ENCODE assay signal across 19 cellular contexts in genomic region chr14:59277659-59278058, GRCh38.
DNase-seq lines count a peak whose midpoint lies in the region; ATAC-seq and TF ChIP-seq lines count a peak whose summit lies in the region.
"Had no signal": no experiment of that assay in that cellular context is flagged by ENCODE, and none has a peak within 500 bp of the region (broad histone marks: within the 10 kb centered on the region; RNA-seq: fewer than 3 reads in every experiment).

No MANE protein-coding gene starts in this region.

- H3K56ac ChIP-seq in IMR-90 (ENCODE audit: extremely low read depth, insufficient read depth, low read length), result no peak overlapping the region

- no peaks in the 10 kb centered on the region for H3K36me3 ChIP-seq in IMR-90 (ENCODE audit: control insufficient read depth, insufficient read depth, low read length)
- no peaks in the 10 kb centered on the region for H3K36me3 ChIP-seq in brain microvascular endothelial cell (replicated peaks)
- H3K36me3 ChIP-seq in smooth muscle cell (ENCODE audit: low read depth), result no peaks in the 10 kb centered on the region
- H3K36me3 ChIP-seq: BE2C, HAP-1, ovary had no signal

- H3K9ac ChIP-seq in IMR-90 (ENCODE audit: low read depth, low read length) (no peak overlapping the region), smooth muscle cell (ENCODE audit: low read depth) (no peak overlapping the region)

- H2BK5ac ChIP-seq in IMR-90 (ENCODE audit: low read depth, low read length, poor library complexity, severe bottlenecking), result peak overlapping the region; percentile 73

- H3K27ac ChIP-seq in IMR-90 (ENCODE audit: insufficient read depth, low read length) (no peak overlapping the region), brain microvascular endothelial cell (peak overlapping the region; percentile 88), smooth muscle cell (ENCODE audit: low read depth) (peak overlapping the region; percentile 89)
- H3K27ac ChIP-seq: ovary, RWPE1 had no signal

- dilution Hi-C loops in IMR-90 (cut with HindIII; ENCODE audit: low sequenced_read_pairs, unreplicated experiment), result no loop called here

- CTCF ChIA-PET in IMR-90 (lab: Yijun Ruan, JAX), result no interaction called here

- no peak overlapping the region for H3K23ac ChIP-seq in IMR-90 (ENCODE audit: low read depth, low read length)

- POLR2A ChIA-PET in IMR-90 (lab: Charles Lee; ENCODE audit: unreplicated experiment), result no interaction called here

- intact Hi-C loops in IMR-90 (cut with micrococcal nuclease), result loop anchor here (2.0 kb wide), 1 partner anchor 161 kb away; no protein-coding TSS in a partner anchor

- peaks cover 12% of the 10 kb centered on the region for H3K9me1 ChIP-seq in IMR-90 (ENCODE audit: insufficient read depth, low read length)

- H4K8ac ChIP-seq in IMR-90 (ENCODE audit: low read depth in 2 of 2, low read length in 2 of 2), result peak overlapping the region in 1 of 2 experiments; percentile 56; a peak in 1 of 4 replicates

- no peak for TF ChIP-seq POLR2A in IMR-90 (IDR thresholded peaks at IDR 0.05; ENCODE audit: low read depth, low read length)

- H3K14ac ChIP-seq in IMR-90 (replicated peaks; ENCODE audit: low read depth, low read length), result no peak overlapping the region

- no peak for ATAC-seq in IMR-90 (ENCODE audit: low read depth)
- ATAC-seq in GM18517 (IDR thresholded peaks at IDR 0.05; ENCODE audit: unreplicated experiment), result no peak
- ATAC-seq: T-helper 17 cell had no signal

- H2AK5ac ChIP-seq in IMR-90 (ENCODE audit: low read depth, low read length), result peak overlapping the region; percentile 41; the same call in 1 of the 2 replicates

- H2AK9ac ChIP-seq in IMR-90 (replicated peaks; ENCODE audit: low read depth, low read length, poor library complexity), result no peak overlapping the region

- H3K18ac ChIP-seq in IMR-90 (ENCODE audit: low read depth, low read length), result no peak overlapping the region; the same call in 1 of the 2 replicates

- DNase-seq in GM12865 (ENCODE audit: low read depth), result peak; percentile 16
- no peak for DNase-seq in IMR-90
- no peak for DNase-seq in brain microvascular endothelial cell
- no peak for DNase-seq in smooth muscle cell (lab: John Stamatoyannopoulos, UW; ENCODE audit: unreplicated experiment)
- DNase-seq in HT-29 (ENCODE audit: low spot score), result no peak
- no peak for DNase-seq in mucosa of gallbladder (ENCODE audit: low spot score)
- no peak for DNase-seq in G401 (ENCODE audit: low spot score)
- DNase-seq: activated CD4-positive, CD25-positive, alpha-beta regulatory T cell; activated naive CD4-positive, alpha-beta T cell; BE2C; DMS 273 treated with DMSO at 0.1 percent for 48 hours; hypothalamus; ovary; stimulated activated naive CD4-positive, alpha-beta T cell; T-helper 17 cell had no signal

- peaks cover 27% of the 10 kb centered on the region for H3F3A ChIP-seq in smooth muscle cell (ENCODE audit: low read depth)

- H3K4ac ChIP-seq in IMR-90 (ENCODE audit: low read depth, low read length), result peak overlapping the region; percentile 65; the same call in 1 of the 2 replicates

- no peaks in the 10 kb centered on the region for H3K79me1 ChIP-seq in IMR-90 (ENCODE audit: low read depth in 1 of 2, low read length in 2 of 2)

- no peak overlapping the region; the same call in 2 of the 3 replicates for H2BK15ac ChIP-seq in IMR-90 (ENCODE audit: low read depth, low read length)

- H2BK120ac ChIP-seq in IMR-90 (ENCODE audit: low read depth, low read length), result peak overlapping the region; percentile 70

- WGBS in IMR-90 (ENCODE audit: extremely low coverage in 2 of 2, insufficient read length in 1 of 2), 2 experiments, result no CpG with 5 or more reads among the region's 2 CpGs
- 86% methylated on average over 2 of the region's 2 CpGs for WGBS in smooth muscle cell (ENCODE audit: low lambda C conversion rate)

- no peak for TF ChIP-seq RAD21 in IMR-90 (IDR thresholded peaks at IDR 0.05; ENCODE audit: low read length)

- in situ Hi-C loops in IMR-90 (cut with MboI; ENCODE audit: low sequenced_read_pairs) (no loop called here), brain microvascular endothelial cell (cut with HindIII; ENCODE audit: low pct_ligation_motif_present, low sequenced_read_pairs) (no loop called here), G401 (cut with HindIII; ENCODE audit: low sequenced_read_pairs) (no loop called here)

- no peak for TF ChIP-seq CTCF in GM12865 (IDR thresholded peaks at IDR 0.05; ENCODE audit: insufficient read depth, low read depth, low read length, missing control alignments)
- TF ChIP-seq CTCF in IMR-90 (conservative IDR thresholded peaks at IDR 0.05; ENCODE audit: low read depth, low read length), result no peak
- TF ChIP-seq CTCF in brain microvascular endothelial cell (IDR thresholded peaks at IDR 0.05; ENCODE audit: low read depth, low read length, missing control alignments), result peak; percentile 35
- TF ChIP-seq CTCF in smooth muscle cell (IDR thresholded peaks at IDR 0.05; ENCODE audit: borderline replicate concordance, insufficient read depth, poor library complexity, severe bottlenecking), result no peak

- no peaks in the 10 kb centered on the region for H4K20me1 ChIP-seq in IMR-90 (ENCODE audit: insufficient read depth, low read length)
- no peaks in the 10 kb centered on the region for H4K20me1 ChIP-seq in smooth muscle cell (ENCODE audit: low read depth)

- H3K9me3 ChIP-seq in IMR-90 (ENCODE audit: control insufficient read depth, insufficient read depth, low read length) (no peaks in the 10 kb centered on the region), smooth muscle cell (replicated peaks; ENCODE audit: low read depth) (no peaks in the 10 kb centered on the region)
- H3K9me3 ChIP-seq: BE2C, HAP-1, ovary had no signal

- H3K4me2 ChIP-seq in IMR-90 (ENCODE audit: low read depth, low read length) (no peak overlapping the region), smooth muscle cell (no peak overlapping the region)

- H4K5ac ChIP-seq in IMR-90 (ENCODE audit: low read depth, low read length), result no peak overlapping the region

- peaks cover 6% of the 10 kb centered on the region for H3K79me2 ChIP-seq in smooth muscle cell (ENCODE audit: low read depth)

- H2BK20ac ChIP-seq in IMR-90 (ENCODE audit: low read depth, low read length), result 0 out of 2 replicates have a peak overlapping the region, but pooled peaks have one; percentile 38

- BruUV-seq in IMR-90 (replicated peaks; lab: Mats Ljungman, UMichigan), result no TSS peak

- H3K27me3 ChIP-seq in IMR-90 (ENCODE audit: control insufficient read depth, insufficient read depth, low read length) (no peaks in the 10 kb centered on the region), brain microvascular endothelial cell (replicated peaks) (no peaks in the 10 kb centered on the region), smooth muscle cell (ENCODE audit: low read depth) (no peaks in the 10 kb centered on the region)
- H3K27me3 ChIP-seq: BE2C, ovary had no signal

- H3K4me1 ChIP-seq in IMR-90 (ENCODE audit: control insufficient read depth, insufficient read depth, low read length) (peaks cover 25% of the 10 kb centered on the region), smooth muscle cell (ENCODE audit: low read depth) (peaks cover 33% of the 10 kb centered on the region)
- H3K4me1 ChIP-seq: BE2C, HAP-1 had no signal

- no peak overlapping the region for H3K4me3 ChIP-seq in GM12865 (ENCODE audit: low read depth, low read length)
- no peak overlapping the region for H3K4me3 ChIP-seq in IMR-90 (ENCODE audit: insufficient read depth, low read depth, low read length)
- no peak overlapping the region for H3K4me3 ChIP-seq in brain microvascular endothelial cell (ENCODE audit: low read depth, low read length)
- H3K4me3 ChIP-seq in smooth muscle cell, result no peak overlapping the region
- H3K4me3 ChIP-seq: HAP-1, ovary, skin epidermis had no signal

- H2AFZ ChIP-seq in IMR-90 (replicated peaks; ENCODE audit: low read length, poor library complexity), result no peak overlapping the region
- no peak overlapping the region for H2AFZ ChIP-seq in smooth muscle cell (ENCODE audit: low read depth)

- H4K91ac ChIP-seq in IMR-90 (ENCODE audit: insufficient read depth, low read depth, low read length), result no peak overlapping the region

TF ChIP-seq in IMR-90, 13 proteins besides CTCF, POLR2A, EP300 and RAD21:
- TF ChIP-seq SMC3 (IDR thresholded peaks at IDR 0.05; ENCODE audit: low read depth, low read length) (no peak), ELK1 (IDR thresholded peaks at IDR 0.05; ENCODE audit: borderline replicate concordance, low read depth, low read length) (no peak), MXI1 (IDR thresholded peaks at IDR 0.05; ENCODE audit: borderline replicate concordance, low read depth, low read length) (no peak), NFE2L2 (IDR thresholded peaks at IDR 0.05; ENCODE audit: low read depth, low read length) (no peak), MAZ (IDR thresholded peaks at IDR 0.05; ENCODE audit: borderline replicate concordance, low read depth, low read length) (no peak), MAFK (IDR thresholded peaks at IDR 0.05; ENCODE audit: low read depth, low read length) (no peak), RFX5 (IDR thresholded peaks at IDR 0.05; ENCODE audit: low read depth, low read length) (no peak)
